In genomic region chr2:128474962-128475361, GRCh38 we compare ENCODE assay signal across 16 cellular contexts.
DNase-seq lines count a peak whose midpoint lies in the region; ATAC-seq, FAIRE-seq and TF ChIP-seq lines count a peak whose summit lies in the region.
"Had no signal": no experiment of that assay in that cellular context is flagged by ENCODE, and none has a peak within 500 bp of the region (broad histone marks: within the 10 kb centered on the region; RNA-seq: fewer than 3 reads in every experiment).

No MANE protein-coding gene starts in this region.

- peaks cover 6 to 19% (median 16%) of the 10 kb centered on the region in 7 donors for H3K9me3 Mint-ChIP-seq in CD14-positive monocyte
- H3K9me3 Mint-ChIP-seq in stimulated activated memory B cell treated with anti-CD40 and anti-IgM and Interleukin-4, amounts not matched to agents 10 μg/mL and 1 μg/mL and 100 μg/mL, for 72 hours: peaks cover 2% of the 10 kb centered on the region

- H3K36me3 Mint-ChIP-seq in CD14-positive monocyte: peaks cover 2 to 5% of the 10 kb centered on the region in 2 donors
- H3K36me3 Mint-ChIP-seq in stimulated activated memory B cell treated with anti-CD40 and anti-IgM and Interleukin-4, amounts not matched to agents 10 μg/mL and 1 μg/mL and 100 μg/mL, for 72 hours: no peaks in the 10 kb centered on the region
- H3K36me3 Mint-ChIP-seq: CD4-positive, alpha-beta memory T cell had no signal

- no peaks in the 10 kb centered on the region for H3K36me3 ChIP-seq in small intestine (ENCODE audit: control insufficient read depth in 2 of 2, insufficient read depth in 2 of 2, low read length in 2 of 2)
- H3K36me3 ChIP-seq: HAP-1 had no signal

- peak overlapping the region; percentile 26; the same call in 1 of the 2 replicates for H3K4me3 ChIP-seq in Jurkat, Clone E6-1 (ENCODE audit: low read length)
- no peak overlapping the region for H3K4me3 ChIP-seq in small intestine (ENCODE audit: low read depth in 1 of 2, low read length in 2 of 2)
- H3K4me3 ChIP-seq: HAP-1 had no signal

- no peaks in the 10 kb centered on the region for H3K27me3 ChIP-seq in small intestine (ENCODE audit: control insufficient read depth in 2 of 2, insufficient read depth in 2 of 2, low read length in 2 of 2)

- no peak for TF ChIP-seq CTCF in CD14-positive monocyte (IDR thresholded peaks at IDR 0.05)

- FAIRE-seq in small intestine (lab: Jason Lieb, UNC): no peak
- FAIRE-seq in HTR-8/SVneo (lab: Jason Lieb, UNC): no peak
- FAIRE-seq: GM19239 had no signal

- peak; percentile 36 for DNase-seq in CD14-positive monocyte (ENCODE audit: low spot score)
- DNase-seq in Jurkat, Clone E6-1 (ENCODE audit: low read depth, low spot score): no peak
- DNase-seq in islet precursor cell: peak; percentile 35
- DNase-seq in foreskin melanocyte: no peak
- no peak for DNase-seq in small intestine
- DNase-seq in HTR-8/SVneo (ENCODE audit: insufficient read length, low spot score): no peak
- DNase-seq: Calu3; CD4-positive, alpha-beta memory T cell; DMS53; NCI-H1092 treated with DMSO at 0.1 percent for 48 hours; NCI-H2081 treated with DMSO at 0.1 percent for 48 hours; NCI-H524 had no signal

- no peaks in the 10 kb centered on the region for H3K9me3 ChIP-seq in small intestine (ENCODE audit: control insufficient read depth, low read depth)
- H3K9me3 ChIP-seq: HAP-1 had no signal

- peaks cover 15% of the 10 kb centered on the region for H3K4me1 Mint-ChIP-seq in CD14-positive monocyte
- H3K4me1 Mint-ChIP-seq in stimulated activated memory B cell treated with anti-CD40 and anti-IgM and Interleukin-4, amounts not matched to agents 10 μg/mL and 1 μg/mL and 100 μg/mL, for 72 hours: peaks cover 21% of the 10 kb centered on the region

- intact Hi-C loops in CD14-positive monocyte (cut with micrococcal nuclease): no loop called here

- no peak overlapping the region for H3K27ac Mint-ChIP-seq in CD14-positive monocyte
- peak overlapping the region; percentile 17 for H3K27ac Mint-ChIP-seq in stimulated activated memory B cell treated with anti-CD40 and anti-IgM and Interleukin-4, amounts not matched to agents 10 μg/mL and 1 μg/mL and 100 μg/mL, for 72 hours
- H3K27ac Mint-ChIP-seq: CD4-positive, alpha-beta memory T cell had no signal

- ATAC-seq in stimulated activated memory B cell treated with anti-CD40 and anti-IgM and Interleukin-4, amounts not matched to agents 10 μg/mL and 1 μg/mL and 100 μg/mL, for 72 hours: no peak
- ATAC-seq: Panc1 had no signal

- peaks cover 11 to 17% (median 14%) of the 10 kb centered on the region in 3 donors for H3K27me3 Mint-ChIP-seq in CD14-positive monocyte (ENCODE audit: low read depth in 3 of 3)
- peaks cover 58% of the 10 kb centered on the region for H3K27me3 Mint-ChIP-seq in stimulated activated memory B cell treated with anti-CD40 and anti-IgM and Interleukin-4, amounts not matched to agents 10 μg/mL and 1 μg/mL and 100 μg/mL, for 72 hours

- 75 to 93% (median 87%) methylated on average over 5 of the region's 5 CpGs for WGBS in small intestine, 3 donors

- H3K4me3 Mint-ChIP-seq in CD14-positive monocyte: no peak overlapping the region
- no peak overlapping the region for H3K4me3 Mint-ChIP-seq in stimulated activated memory B cell treated with anti-CD40 and anti-IgM and Interleukin-4, amounts not matched to agents 10 μg/mL and 1 μg/mL and 100 μg/mL, for 72 hours
- H3K4me3 Mint-ChIP-seq: CD4-positive, alpha-beta memory T cell had no signal

- H3K4me1 ChIP-seq in small intestine (ENCODE audit: control insufficient read depth in 2 of 2, insufficient read depth in 1 of 2, low read depth in 1 of 2, low read length in 1 of 2): no peaks in the 10 kb centered on the region
- H3K4me1 ChIP-seq: HAP-1 had no signal

- H3K27ac ChIP-seq in small intestine (ENCODE audit: low read depth in 1 of 2, low read length in 1 of 2): no peak overlapping the region

Comparison
In these comparisons a context has a peak if more than half of its experiments do, and no peak if none do; other contexts are left out.
1. DNase-seq: peak in CD14-positive monocyte (single experiment) and islet precursor cell (single experiment); none in Jurkat, Clone E6-1 (single experiment), foreskin melanocyte (single experiment), small intestine (single experiment) and HTR-8/SVneo (single experiment).